1 cellular context compared by ENCODE assay signal in genomic region chr6:149988550-149989336, GRCh38.
TF ChIP-seq lines count a peak whose summit lies in the region.

No MANE protein-coding gene starts in this region.

TF ChIP-seq in IMR-90, 13 proteins besides CTCF, POLR2A, EP300 and RAD21:
- TF ChIP-seq CHD1 (IDR thresholded peaks at IDR 0.05; ENCODE audit: low read depth, low read length) (no peak), NFE2L2 (IDR thresholded peaks at IDR 0.05; ENCODE audit: low read depth, low read length) (no peak), MAZ (IDR thresholded peaks at IDR 0.05; ENCODE audit: borderline replicate concordance, low read depth, low read length) (no peak), RFX5 (IDR thresholded peaks at IDR 0.05; ENCODE audit: low read depth, low read length) (no peak), MXI1 (IDR thresholded peaks at IDR 0.05; ENCODE audit: borderline replicate concordance, low read depth, low read length) (no peak), MAFK (IDR thresholded peaks at IDR 0.05; ENCODE audit: low read depth, low read length) (no peak), FOS (IDR thresholded peaks at IDR 0.05; ENCODE audit: low read depth, low read length) (no peak), USF2 (IDR thresholded peaks at IDR 0.05; ENCODE audit: low read depth, low read length) (no peak), RCOR1 (IDR thresholded peaks at IDR 0.05; ENCODE audit: insufficient replicate concordance, low read length) (no peak), ELK1 (IDR thresholded peaks at IDR 0.05; ENCODE audit: borderline replicate concordance, low read depth, low read length) (no peak), BHLHE40 (IDR thresholded peaks at IDR 0.05; ENCODE audit: low read depth, low read length) (no peak), CEBPB (IDR thresholded peaks at IDR 0.05; ENCODE audit: low read depth, low read length) (no peak), SMC3 (IDR thresholded peaks at IDR 0.05; ENCODE audit: low read depth, low read length) (no peak)
TF ChIP-seq in IMR-90: peak in this region for 0.
